ENCODE assay signal across 11 cellular contexts in the genomic region with DNA sequence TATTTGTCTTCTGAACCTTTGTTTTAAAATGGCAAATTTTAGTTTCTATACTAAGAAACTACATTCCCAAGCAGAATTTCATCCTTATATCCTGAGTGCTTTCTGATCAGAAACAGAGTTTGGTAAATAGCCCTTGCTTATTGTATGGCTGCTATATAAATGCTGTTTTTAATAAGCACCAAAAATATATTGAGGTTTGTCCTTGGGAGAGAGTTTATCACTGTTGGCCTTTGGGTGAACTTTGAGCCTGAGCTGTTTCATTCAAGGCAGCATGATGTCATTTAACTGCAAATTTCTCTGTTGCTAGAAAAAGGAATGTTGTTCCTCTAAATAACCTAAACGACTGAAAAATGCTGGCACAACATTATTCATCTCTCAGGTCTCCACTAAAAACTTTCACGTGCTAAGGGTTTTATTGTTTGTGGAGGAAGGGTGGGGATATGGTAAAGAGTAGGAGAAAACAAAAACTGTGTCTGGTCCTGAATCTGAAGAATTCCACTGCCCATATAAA.
DNase-seq lines count a peak whose midpoint lies in the region; ATAC-seq and TF ChIP-seq lines count a peak whose summit lies in the region.
"Had no signal": no experiment of that assay in that cellular context is flagged by ENCODE, and none has a peak within 500 bp of the region (broad histone marks: within the 10 kb centered on the region; RNA-seq: fewer than 3 reads in every experiment).

No MANE protein-coding gene starts in this region.

- H3K9me3 ChIP-seq in right lobe of liver: no peaks in the 10 kb centered on the region

- no peaks in the 10 kb centered on the region for H3K36me3 ChIP-seq in right lobe of liver

- 6% methylated on average over 2 of the region's 2 CpGs for WGBS in right lobe of liver (ENCODE audit: insufficient coverage, low coverage, low lambda C conversion rate, missing lambda C conversion rate)

- H3K4me1 ChIP-seq in right lobe of liver: peaks cover 0 to 15% (median 0%) of the 10 kb centered on the region in 4 donors

- no peak overlapping the region for H3K4me3 ChIP-seq in right lobe of liver

- DNase-seq in AG08396 (ENCODE audit: low spot score) (peak; percentile 37), HCEC 1CT (peak; percentile 18), astrocyte of the hippocampus (ENCODE audit: low read depth, low spot score) (peak; percentile 64), right lobe of liver (no peak), ureter (ENCODE audit: low spot score) (no peak), posterior cingulate gyrus (no peak), RKO (ENCODE audit: low spot score) (no peak)
- DNase-seq: activated CD4-positive, CD25-positive, alpha-beta regulatory T cell treated with anti-CD3 and anti-CD28 coated beads, Interleukin-2, amount 50 U/mL, for 72 hours; activated naive CD4-positive, alpha-beta T cell treated with anti-CD3 and anti-CD28 coated beads for 36 hours; CD8-positive, alpha-beta T cell had no signal

- no peak for TF ChIP-seq POLR2A in right lobe of liver (IDR thresholded peaks at IDR 0.05)

- no peaks in the 10 kb centered on the region for H3K27me3 ChIP-seq in right lobe of liver

- no peak for TF ChIP-seq CTCF in right lobe of liver (IDR thresholded peaks at IDR 0.05)

- ATAC-seq in right lobe of liver (peak; percentile 79 to 96 (median 93)), HG03520 (IDR thresholded peaks at IDR 0.05; ENCODE audit: unreplicated experiment) (no peak)
- ATAC-seq: CD8-positive, alpha-beta T cell had no signal

- intact Hi-C loops in right lobe of liver (cut with DNase I): no loop called here
- intact Hi-C loops in posterior cingulate gyrus (cut with DNase I): no loop called here

- peak overlapping the region; percentile 53 to 54 (median 54) for H3K27ac ChIP-seq in right lobe of liver

Comparison
In these comparisons a context has a peak if more than half of its experiments do, and no peak if none do; other contexts are left out.
1. DNase-seq: peak in AG08396 (single experiment), HCEC 1CT (single experiment) and astrocyte of the hippocampus (single experiment); none in right lobe of liver (0 of 3), ureter (single experiment), posterior cingulate gyrus (0 of 10) and RKO (single experiment).